In the genomic region with DNA sequence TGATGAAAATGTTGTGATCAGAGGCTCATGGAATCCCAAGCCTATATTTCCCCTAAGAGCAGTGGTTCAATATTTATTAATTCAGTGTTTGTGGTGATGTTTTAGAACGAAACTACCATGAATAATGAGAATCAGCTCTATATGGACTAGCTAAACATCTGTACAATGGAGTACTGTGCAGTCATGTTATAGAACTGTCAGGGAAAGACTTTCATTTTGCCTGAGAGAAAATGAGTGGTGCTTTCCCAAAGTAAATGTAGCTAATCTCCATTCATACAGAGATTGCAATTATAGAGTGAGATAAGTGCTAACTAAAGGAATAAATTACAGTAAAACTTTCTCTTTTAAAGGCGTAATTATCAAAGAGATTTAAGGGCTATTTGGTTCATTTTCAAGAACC, we compare ENCODE assay signal across 3 cellular contexts.
A peak's percentile ranks its signal among the peaks of the same experiment; 100 is the strongest.
TF ChIP-seq lines count a peak whose summit lies in the region.

No MANE protein-coding gene starts in this region.

TF ChIP-seq in GM23338, 12 proteins besides CTCF, POLR2A, EP300 and RAD21 (continues in another document):
- no peak for TF ChIP-seq ZNF331 (CRISPR knock-in tag; IDR thresholded peaks at IDR 0.05; ENCODE audit: low read depth)
- no peak for TF ChIP-seq POLR2AphosphoS5 (IDR thresholded peaks at IDR 0.05; ENCODE audit: low read depth)
- no peak for TF ChIP-seq EZH2 (IDR thresholded peaks at IDR 0.05; ENCODE audit: low read depth, unreplicated experiment)
- no peak for TF ChIP-seq CREB1 (CRISPR knock-in tag; IDR thresholded peaks at IDR 0.05; ENCODE audit: low read depth)
- TF ChIP-seq, protein P1, sequence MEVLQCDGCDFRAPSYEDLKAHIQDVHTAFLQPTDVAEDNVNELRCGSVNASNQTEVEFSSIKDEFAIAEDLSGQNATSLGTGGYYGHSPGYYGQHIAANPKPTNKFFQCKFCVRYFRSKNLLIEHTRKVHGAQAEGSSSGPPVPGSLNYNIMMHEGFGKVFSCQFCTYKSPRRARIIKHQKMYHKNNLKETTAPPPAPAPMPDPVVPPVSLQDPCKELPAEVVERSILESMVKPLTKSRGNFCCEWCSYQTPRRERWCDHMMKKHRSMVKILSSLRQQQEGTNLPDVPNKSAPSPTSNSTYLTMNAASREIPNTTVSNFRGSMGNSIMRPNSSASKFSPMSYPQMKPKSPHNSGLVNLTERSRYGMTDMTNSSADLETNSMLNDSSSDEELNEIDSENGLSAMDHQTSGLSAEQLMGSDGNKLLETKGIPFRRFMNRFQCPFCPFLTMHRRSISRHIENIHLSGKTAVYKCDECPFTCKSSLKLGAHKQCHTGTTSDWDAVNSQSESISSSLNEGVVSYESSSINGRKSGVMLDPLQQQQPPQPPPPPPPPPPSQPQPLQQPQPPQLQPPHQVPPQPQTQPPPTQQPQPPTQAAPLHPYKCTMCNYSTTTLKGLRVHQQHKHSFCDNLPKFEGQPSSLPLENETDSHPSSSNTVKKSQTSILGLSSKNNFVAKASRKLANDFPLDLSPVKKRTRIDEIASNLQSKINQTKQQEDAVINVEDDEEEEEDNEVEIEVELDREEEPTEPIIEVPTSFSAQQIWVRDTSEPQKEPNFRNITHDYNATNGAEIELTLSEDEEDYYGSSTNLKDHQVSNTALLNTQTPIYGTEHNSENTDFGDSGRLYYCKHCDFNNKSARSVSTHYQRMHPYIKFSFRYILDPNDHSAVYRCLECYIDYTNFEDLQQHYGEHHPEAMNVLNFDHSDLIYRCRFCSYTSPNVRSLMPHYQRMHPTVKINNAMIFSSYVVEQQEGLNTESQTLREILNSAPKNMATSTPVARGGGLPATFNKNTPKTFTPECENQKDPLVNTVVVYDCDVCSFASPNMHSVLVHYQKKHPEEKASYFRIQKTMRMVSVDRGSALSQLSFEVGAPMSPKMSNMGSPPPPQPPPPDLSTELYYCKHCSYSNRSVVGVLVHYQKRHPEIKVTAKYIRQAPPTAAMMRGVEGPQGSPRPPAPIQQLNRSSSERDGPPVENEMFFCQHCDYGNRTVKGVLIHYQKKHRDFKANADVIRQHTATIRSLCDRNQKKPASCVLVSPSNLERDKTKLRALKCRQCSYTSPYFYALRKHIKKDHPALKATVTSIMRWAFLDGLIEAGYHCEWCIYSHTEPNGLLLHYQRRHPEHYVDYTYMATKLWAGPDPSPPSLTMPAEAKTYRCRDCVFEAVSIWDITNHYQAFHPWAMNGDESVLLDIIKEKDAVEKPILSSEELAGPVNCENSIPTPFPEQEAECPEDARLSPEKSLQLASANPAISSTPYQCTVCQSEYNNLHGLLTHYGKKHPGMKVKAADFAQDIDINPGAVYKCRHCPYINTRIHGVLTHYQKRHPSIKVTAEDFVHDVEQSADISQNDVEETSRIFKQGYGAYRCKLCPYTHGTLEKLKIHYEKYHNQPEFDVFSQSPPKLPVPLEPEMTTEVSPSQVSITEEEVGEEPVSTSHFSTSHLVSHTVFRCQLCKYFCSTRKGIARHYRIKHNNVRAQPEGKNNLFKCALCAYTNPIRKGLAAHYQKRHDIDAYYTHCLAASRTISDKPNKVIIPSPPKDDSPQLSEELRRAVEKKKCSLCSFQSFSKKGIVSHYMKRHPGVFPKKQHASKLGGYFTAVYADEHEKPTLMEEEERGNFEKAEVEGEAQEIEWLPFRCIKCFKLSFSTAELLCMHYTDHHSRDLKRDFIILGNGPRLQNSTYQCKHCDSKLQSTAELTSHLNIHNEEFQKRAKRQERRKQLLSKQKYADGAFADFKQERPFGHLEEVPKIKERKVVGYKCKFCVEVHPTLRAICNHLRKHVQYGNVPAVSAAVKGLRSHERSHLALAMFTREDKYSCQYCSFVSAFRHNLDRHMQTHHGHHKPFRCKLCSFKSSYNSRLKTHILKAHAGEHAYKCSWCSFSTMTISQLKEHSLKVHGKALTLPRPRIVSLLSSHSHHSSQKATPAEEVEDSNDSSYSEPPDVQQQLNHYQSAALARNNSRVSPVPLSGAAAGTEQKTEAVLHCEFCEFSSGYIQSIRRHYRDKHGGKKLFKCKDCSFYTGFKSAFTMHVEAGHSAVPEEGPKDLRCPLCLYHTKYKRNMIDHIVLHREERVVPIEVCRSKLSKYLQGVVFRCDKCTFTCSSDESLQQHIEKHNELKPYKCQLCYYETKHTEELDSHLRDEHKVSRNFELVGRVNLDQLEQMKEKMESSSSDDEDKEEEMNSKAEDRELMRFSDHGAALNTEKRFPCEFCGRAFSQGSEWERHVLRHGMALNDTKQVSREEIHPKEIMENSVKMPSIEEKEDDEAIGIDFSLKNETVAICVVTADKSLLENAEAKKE (CRISPR knock-in tag; IDR thresholded peaks at IDR 0.05) = no peak

TF ChIP-seq in GM12878, 131 proteins besides CTCF, POLR2A, EP300 and RAD21:
- TF ChIP-seq RFX5 (IDR thresholded peaks at IDR 0.05; ENCODE audit: low read depth, low read length) (no peak), LARP7 (IDR thresholded peaks at IDR 0.05) (no peak), DPF2 (IDR thresholded peaks at IDR 0.05) (peak; percentile 50; the same call in 1 of the 2 replicates), ZSCAN29 (IDR thresholded peaks at IDR 0.05) (no peak), MEF2B (IDR thresholded peaks at IDR 0.05; ENCODE audit: partially characterized antibody, poor library complexity, severe bottlenecking) (peak; percentile 43), IKZF2 (IDR thresholded peaks at IDR 0.05) (peak; percentile 17 to 27; a peak in 2 of 4 replicates), IKZF1 (conservative IDR thresholded peaks at IDR 0.05) (peak; percentile 45; the same call in 1 of the 2 replicates), MTA2 (IDR thresholded peaks at IDR 0.05; ENCODE audit: low read depth) (peak; percentile 82)
- TF ChIP-seq, protein P2, sequence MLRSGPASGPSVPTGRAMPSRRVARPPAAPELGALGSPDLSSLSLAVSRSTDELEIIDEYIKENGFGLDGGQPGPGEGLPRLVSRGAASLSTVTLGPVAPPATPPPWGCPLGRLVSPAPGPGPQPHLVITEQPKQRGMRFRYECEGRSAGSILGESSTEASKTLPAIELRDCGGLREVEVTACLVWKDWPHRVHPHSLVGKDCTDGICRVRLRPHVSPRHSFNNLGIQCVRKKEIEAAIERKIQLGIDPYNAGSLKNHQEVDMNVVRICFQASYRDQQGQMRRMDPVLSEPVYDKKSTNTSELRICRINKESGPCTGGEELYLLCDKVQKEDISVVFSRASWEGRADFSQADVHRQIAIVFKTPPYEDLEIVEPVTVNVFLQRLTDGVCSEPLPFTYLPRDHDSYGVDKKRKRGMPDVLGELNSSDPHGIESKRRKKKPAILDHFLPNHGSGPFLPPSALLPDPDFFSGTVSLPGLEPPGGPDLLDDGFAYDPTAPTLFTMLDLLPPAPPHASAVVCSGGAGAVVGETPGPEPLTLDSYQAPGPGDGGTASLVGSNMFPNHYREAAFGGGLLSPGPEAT (IDR thresholded peaks at IDR 0.05; ENCODE audit: low read depth) = peak; percentile 36; the same call in 1 of the 2 replicates

TF ChIP-seq in HepG2, 621 proteins besides CTCF, POLR2A, EP300 and RAD21:
- TF ChIP-seq SALL2 (CRISPR knock-in tag; IDR thresholded peaks at IDR 0.05) (no peak), MEF2D (CRISPR knock-in tag; IDR thresholded peaks at IDR 0.05) (no peak), TCF12 (IDR thresholded peaks at IDR 0.05) (no peak), TCF12 (CRISPR knock-in tag; IDR thresholded peaks at IDR 0.05) (no peak), E2F2 (CRISPR knock-in tag; IDR thresholded peaks at IDR 0.05; ENCODE audit: borderline replicate concordance) (no peak), ETV5 (CRISPR knock-in tag; IDR thresholded peaks at IDR 0.05; ENCODE audit: borderline replicate concordance) (no peak), TBP (CRISPR knock-in tag; IDR thresholded peaks at IDR 0.05) (no peak), ZNF800 (CRISPR knock-in tag; IDR thresholded peaks at IDR 0.05) (no peak), ARNT (IDR thresholded peaks at IDR 0.05) (no peak), ZNF546 (CRISPR knock-in tag; conservative IDR thresholded peaks at IDR 0.05) (no peak), ELF1 (CRISPR knock-in tag; IDR thresholded peaks at IDR 0.05) (no peak), ZC3H13 (CRISPR knock-in tag; IDR thresholded peaks at IDR 0.05) (no peak), ZNF282 (IDR thresholded peaks at IDR 0.05; ENCODE audit: partially characterized antibody) (no peak)
